ENCODE assay signal across 1 cellular context in the genomic region with DNA sequence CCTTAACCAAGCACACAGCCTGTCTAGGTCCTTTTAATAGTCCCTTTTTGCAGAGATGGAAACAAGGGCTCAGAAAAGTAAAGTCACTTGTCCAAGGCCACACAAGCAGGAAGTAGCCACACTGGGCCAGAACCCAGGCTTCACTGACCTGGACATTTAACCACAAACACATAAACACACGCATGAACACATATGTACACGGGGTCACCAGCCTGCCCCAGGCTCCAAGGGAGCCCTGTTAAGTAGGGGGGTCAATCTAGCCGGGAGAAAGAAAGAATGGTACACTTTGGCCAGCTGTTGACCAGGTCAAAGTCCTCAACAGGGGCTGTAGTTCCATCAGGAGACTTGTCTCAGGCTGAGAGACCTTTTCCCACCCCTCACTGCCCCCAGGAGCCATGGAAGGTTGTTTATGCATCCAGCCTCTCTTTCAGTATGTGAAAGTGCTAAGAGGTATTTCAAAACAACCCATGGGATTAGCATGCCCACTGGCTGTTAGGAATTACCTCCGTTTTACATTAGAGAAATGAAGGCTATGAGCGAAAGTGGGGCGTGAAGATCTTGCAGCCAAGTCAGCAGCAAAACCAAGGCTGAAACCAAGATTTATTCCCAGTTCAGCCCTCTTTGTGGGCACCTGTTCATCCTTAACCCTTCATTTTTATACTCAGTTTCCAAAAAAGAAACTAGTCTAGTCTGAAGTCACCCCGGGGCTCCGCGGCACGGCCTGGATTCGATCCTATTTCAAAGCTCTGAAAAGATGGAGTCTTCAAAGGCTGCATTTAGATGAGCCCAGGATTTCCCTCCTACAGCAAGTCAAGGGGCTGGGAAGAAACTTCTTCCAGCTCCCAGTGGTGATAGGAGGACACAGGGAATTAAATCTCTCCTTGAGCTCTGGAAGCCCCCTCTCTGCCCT.
TF ChIP-seq lines count a peak whose summit lies in the region.

No MANE protein-coding gene starts in this region.

TF ChIP-seq in HepG2, 621 proteins besides CTCF, POLR2A, EP300 and RAD21 (continued from another document and continues in another):
- TF ChIP-seq, protein P1, sequence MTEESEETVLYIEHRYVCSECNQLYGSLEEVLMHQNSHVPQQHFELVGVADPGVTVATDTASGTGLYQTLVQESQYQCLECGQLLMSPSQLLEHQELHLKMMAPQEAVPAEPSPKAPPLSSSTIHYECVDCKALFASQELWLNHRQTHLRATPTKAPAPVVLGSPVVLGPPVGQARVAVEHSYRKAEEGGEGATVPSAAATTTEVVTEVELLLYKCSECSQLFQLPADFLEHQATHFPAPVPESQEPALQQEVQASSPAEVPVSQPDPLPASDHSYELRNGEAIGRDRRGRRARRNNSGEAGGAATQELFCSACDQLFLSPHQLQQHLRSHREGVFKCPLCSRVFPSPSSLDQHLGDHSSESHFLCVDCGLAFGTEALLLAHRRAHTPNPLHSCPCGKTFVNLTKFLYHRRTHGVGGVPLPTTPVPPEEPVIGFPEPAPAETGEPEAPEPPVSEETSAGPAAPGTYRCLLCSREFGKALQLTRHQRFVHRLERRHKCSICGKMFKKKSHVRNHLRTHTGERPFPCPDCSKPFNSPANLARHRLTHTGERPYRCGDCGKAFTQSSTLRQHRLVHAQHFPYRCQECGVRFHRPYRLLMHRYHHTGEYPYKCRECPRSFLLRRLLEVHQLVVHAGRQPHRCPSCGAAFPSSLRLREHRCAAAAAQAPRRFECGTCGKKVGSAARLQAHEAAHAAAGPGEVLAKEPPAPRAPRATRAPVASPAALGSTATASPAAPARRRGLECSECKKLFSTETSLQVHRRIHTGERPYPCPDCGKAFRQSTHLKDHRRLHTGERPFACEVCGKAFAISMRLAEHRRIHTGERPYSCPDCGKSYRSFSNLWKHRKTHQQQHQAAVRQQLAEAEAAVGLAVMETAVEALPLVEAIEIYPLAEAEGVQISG (CRISPR knock-in tag; IDR thresholded peaks at IDR 0.05): peak; percentile 43
- TF ChIP-seq, protein P2, sequence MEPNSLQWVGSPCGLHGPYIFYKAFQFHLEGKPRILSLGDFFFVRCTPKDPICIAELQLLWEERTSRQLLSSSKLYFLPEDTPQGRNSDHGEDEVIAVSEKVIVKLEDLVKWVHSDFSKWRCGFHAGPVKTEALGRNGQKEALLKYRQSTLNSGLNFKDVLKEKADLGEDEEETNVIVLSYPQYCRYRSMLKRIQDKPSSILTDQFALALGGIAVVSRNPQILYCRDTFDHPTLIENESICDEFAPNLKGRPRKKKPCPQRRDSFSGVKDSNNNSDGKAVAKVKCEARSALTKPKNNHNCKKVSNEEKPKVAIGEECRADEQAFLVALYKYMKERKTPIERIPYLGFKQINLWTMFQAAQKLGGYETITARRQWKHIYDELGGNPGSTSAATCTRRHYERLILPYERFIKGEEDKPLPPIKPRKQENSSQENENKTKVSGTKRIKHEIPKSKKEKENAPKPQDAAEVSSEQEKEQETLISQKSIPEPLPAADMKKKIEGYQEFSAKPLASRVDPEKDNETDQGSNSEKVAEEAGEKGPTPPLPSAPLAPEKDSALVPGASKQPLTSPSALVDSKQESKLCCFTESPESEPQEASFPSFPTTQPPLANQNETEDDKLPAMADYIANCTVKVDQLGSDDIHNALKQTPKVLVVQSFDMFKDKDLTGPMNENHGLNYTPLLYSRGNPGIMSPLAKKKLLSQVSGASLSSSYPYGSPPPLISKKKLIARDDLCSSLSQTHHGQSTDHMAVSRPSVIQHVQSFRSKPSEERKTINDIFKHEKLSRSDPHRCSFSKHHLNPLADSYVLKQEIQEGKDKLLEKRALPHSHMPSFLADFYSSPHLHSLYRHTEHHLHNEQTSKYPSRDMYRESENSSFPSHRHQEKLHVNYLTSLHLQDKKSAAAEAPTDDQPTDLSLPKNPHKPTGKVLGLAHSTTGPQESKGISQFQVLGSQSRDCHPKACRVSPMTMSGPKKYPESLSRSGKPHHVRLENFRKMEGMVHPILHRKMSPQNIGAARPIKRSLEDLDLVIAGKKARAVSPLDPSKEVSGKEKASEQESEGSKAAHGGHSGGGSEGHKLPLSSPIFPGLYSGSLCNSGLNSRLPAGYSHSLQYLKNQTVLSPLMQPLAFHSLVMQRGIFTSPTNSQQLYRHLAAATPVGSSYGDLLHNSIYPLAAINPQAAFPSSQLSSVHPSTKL (CRISPR knock-in tag; IDR thresholded peaks at IDR 0.05): peak; percentile 78
- TF ChIP-seq, protein P3, sequence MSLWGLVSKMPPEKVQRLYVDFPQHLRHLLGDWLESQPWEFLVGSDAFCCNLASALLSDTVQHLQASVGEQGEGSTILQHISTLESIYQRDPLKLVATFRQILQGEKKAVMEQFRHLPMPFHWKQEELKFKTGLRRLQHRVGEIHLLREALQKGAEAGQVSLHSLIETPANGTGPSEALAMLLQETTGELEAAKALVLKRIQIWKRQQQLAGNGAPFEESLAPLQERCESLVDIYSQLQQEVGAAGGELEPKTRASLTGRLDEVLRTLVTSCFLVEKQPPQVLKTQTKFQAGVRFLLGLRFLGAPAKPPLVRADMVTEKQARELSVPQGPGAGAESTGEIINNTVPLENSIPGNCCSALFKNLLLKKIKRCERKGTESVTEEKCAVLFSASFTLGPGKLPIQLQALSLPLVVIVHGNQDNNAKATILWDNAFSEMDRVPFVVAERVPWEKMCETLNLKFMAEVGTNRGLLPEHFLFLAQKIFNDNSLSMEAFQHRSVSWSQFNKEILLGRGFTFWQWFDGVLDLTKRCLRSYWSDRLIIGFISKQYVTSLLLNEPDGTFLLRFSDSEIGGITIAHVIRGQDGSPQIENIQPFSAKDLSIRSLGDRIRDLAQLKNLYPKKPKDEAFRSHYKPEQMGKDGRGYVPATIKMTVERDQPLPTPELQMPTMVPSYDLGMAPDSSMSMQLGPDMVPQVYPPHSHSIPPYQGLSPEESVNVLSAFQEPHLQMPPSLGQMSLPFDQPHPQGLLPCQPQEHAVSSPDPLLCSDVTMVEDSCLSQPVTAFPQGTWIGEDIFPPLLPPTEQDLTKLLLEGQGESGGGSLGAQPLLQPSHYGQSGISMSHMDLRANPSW (CRISPR knock-in tag; IDR thresholded peaks at IDR 0.05; ENCODE audit: borderline replicate concordance): 0 out of 2 replicates have a peak, but pooled peaks have one; percentile 3
- TF ChIP-seq FOXK1 (CRISPR knock-in tag; IDR thresholded peaks at IDR 0.05; ENCODE audit: borderline replicate concordance, low read depth): peak; percentile 59; the same call in 1 of the 2 replicates
- TF ChIP-seq FOXP1 (IDR thresholded peaks at IDR 0.05): no peak
- TF ChIP-seq FOXP1 (CRISPR knock-in tag; IDR thresholded peaks at IDR 0.05): peak; percentile 61; the same call in 1 of the 2 replicates
- TF ChIP-seq GLI4 (CRISPR knock-in tag; IDR thresholded peaks at IDR 0.05; ENCODE audit: borderline replicate concordance): peak; percentile 72; the same call in 1 of the 2 replicates
- TF ChIP-seq HOXA5 (CRISPR knock-in tag; IDR thresholded peaks at IDR 0.05): peak; percentile 56; the same call in 1 of the 2 replicates
- TF ChIP-seq KDM3A (CRISPR knock-in tag; IDR thresholded peaks at IDR 0.05; ENCODE audit: low read depth): peak; percentile 67; the same call in 1 of the 2 replicates
- TF ChIP-seq YEATS4 (CRISPR knock-in tag; IDR thresholded peaks at IDR 0.05; ENCODE audit: borderline replicate concordance): peak; percentile 39; the same call in 1 of the 2 replicates
- TF ChIP-seq, protein P4, sequence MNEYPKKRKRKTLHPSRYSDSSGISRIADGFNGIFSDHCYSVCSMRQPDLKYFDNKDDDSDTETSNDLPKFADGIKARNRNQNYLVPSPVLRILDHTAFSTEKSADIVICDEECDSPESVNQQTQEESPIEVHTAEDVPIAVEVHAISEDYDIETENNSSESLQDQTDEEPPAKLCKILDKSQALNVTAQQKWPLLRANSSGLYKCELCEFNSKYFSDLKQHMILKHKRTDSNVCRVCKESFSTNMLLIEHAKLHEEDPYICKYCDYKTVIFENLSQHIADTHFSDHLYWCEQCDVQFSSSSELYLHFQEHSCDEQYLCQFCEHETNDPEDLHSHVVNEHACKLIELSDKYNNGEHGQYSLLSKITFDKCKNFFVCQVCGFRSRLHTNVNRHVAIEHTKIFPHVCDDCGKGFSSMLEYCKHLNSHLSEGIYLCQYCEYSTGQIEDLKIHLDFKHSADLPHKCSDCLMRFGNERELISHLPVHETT (CRISPR knock-in tag; conservative IDR thresholded peaks at IDR 0.05): peak; percentile 31; the same call in 1 of the 2 replicates
- no peak for TF ChIP-seq SNAI1 (CRISPR knock-in tag; IDR thresholded peaks at IDR 0.05; ENCODE audit: borderline replicate concordance)
- TF ChIP-seq NR1H2 (CRISPR knock-in tag; IDR thresholded peaks at IDR 0.05; ENCODE audit: borderline replicate concordance, low read depth): no peak
- 0 out of 2 replicates have a peak, but pooled peaks have one; percentile 4 for TF ChIP-seq RELA (CRISPR knock-in tag; IDR thresholded peaks at IDR 0.05)
- peak; percentile 94 for TF ChIP-seq HNF4G (IDR thresholded peaks at IDR 0.05; ENCODE audit: borderline replicate concordance, low read depth, low read length)
- TF ChIP-seq HNF4G (CRISPR knock-in tag; IDR thresholded peaks at IDR 0.05; ENCODE audit: borderline replicate concordance, low read depth): peak; percentile 88
- 0 out of 2 replicates have a peak, but pooled peaks have one; percentile 29 for TF ChIP-seq EED (CRISPR knock-in tag; IDR thresholded peaks at IDR 0.05)
- TF ChIP-seq, protein P5, sequence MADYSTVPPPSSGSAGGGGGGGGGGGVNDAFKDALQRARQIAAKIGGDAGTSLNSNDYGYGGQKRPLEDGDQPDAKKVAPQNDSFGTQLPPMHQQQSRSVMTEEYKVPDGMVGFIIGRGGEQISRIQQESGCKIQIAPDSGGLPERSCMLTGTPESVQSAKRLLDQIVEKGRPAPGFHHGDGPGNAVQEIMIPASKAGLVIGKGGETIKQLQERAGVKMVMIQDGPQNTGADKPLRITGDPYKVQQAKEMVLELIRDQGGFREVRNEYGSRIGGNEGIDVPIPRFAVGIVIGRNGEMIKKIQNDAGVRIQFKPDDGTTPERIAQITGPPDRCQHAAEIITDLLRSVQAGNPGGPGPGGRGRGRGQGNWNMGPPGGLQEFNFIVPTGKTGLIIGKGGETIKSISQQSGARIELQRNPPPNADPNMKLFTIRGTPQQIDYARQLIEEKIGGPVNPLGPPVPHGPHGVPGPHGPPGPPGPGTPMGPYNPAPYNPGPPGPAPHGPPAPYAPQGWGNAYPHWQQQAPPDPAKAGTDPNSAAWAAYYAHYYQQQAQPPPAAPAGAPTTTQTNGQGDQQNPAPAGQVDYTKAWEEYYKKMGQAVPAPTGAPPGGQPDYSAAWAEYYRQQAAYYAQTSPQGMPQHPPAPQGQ (CRISPR knock-in tag; IDR thresholded peaks at IDR 0.05; ENCODE audit: borderline replicate concordance): peak; percentile 86; the same call in 1 of the 2 replicates
- TF ChIP-seq ERF (CRISPR knock-in tag; IDR thresholded peaks at IDR 0.05): peak; percentile 77
- TF ChIP-seq RCOR2 (CRISPR knock-in tag; IDR thresholded peaks at IDR 0.05): no peak
- peak; percentile 38; the same call in 1 of the 2 replicates for TF ChIP-seq TFDP2 (CRISPR knock-in tag; IDR thresholded peaks at IDR 0.05)
- TF ChIP-seq GATAD2A (CRISPR knock-in tag; IDR thresholded peaks at IDR 0.05): peak; percentile 88
- peak; percentile 52; the same call in 1 of the 2 replicates for TF ChIP-seq BCL6 (CRISPR knock-in tag; IDR thresholded peaks at IDR 0.05)
- peak; percentile 59 for TF ChIP-seq RXRA (CRISPR knock-in tag; IDR thresholded peaks at IDR 0.05)
- TF ChIP-seq NFE2L2 (IDR thresholded peaks at IDR 0.05; ENCODE audit: low read length): no peak
- TF ChIP-seq ZNF614 (CRISPR knock-in tag; IDR thresholded peaks at IDR 0.05; ENCODE audit: borderline replicate concordance): peak; percentile 53; the same call in 1 of the 2 replicates
- TF ChIP-seq BCL3 (CRISPR knock-in tag; IDR thresholded peaks at IDR 0.05): 0 out of 2 replicates have a peak, but pooled peaks have one; percentile 75
- TF ChIP-seq SALL1 (CRISPR knock-in tag; IDR thresholded peaks at IDR 0.05): peak; percentile 84
- TF ChIP-seq, protein P6, sequence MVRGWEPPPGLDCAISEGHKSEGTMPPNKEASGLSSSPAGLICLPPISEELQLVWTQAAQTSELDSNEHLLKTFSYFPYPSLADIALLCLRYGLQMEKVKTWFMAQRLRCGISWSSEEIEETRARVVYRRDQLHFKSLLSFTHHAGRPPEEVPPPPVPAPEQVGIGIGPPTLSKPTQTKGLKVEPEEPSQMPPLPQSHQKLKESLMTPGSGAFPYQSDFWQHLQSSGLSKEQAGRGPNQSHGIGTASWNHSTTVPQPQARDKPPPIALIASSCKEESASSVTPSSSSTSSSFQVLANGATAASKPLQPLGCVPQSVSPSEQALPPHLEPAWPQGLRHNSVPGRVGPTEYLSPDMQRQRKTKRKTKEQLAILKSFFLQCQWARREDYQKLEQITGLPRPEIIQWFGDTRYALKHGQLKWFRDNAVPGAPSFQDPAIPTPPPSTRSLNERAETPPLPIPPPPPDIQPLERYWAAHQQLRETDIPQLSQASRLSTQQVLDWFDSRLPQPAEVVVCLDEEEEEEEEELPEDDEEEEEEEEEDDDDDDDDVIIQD (CRISPR knock-in tag; IDR thresholded peaks at IDR 0.05; ENCODE audit: low read depth): 0 out of 2 replicates have a peak, but pooled peaks have one; percentile 17
- peak; percentile 64; the same call in 1 of the 2 replicates for TF ChIP-seq FOXO1 (CRISPR knock-in tag; IDR thresholded peaks at IDR 0.05)
- TF ChIP-seq THAP11 (CRISPR knock-in tag; IDR thresholded peaks at IDR 0.05): peak; percentile 52; the same call in 1 of the 2 replicates
- peak; percentile 87 for TF ChIP-seq FOXA3 (CRISPR knock-in tag; IDR thresholded peaks at IDR 0.05)
